In the genomic region with DNA sequence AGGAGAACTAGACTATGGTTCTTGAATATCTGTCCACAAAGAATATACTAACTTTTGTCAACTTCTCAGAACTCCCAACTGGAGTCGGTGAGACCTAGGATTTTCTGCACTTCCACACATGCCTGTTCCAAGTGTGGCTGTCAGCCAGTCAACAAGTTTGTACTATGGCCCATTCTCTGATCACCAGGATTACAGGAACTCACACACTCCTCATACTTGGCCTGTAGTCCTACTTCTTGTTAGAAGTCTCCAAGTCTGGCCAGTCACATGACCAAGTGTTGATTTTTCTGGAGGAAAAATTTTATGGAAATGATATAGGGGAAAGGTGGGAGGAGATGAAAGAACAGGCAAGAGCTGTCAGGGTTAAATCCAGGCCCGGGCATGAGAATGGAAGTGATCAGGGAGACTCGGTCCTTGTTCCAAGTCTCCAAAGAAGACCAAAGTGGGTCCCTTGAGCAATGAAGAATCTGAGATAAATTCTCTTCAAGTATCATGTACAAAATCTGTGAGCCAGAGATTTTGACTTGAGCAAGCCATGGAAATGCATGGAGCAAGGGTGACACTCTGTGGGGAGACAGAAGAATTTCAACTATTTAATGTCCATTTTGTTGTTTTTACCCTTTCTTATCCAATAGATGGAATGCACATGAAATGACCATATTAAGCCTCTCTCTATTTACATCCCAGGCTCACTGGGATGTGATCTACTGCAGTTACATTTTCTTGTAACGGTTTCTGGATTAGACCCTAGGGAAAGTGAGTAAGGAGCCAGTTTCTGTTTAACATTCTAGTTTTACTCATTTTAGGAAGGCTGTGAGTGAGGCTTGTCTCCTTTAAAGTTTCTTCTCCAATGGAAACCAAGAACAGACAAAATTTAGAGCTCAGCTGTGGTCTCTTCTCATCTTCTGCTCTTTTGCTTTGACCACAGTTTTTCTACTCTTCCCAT, we compare ENCODE assay signal across 8 cellular contexts.
DNase-seq lines count a peak whose midpoint lies in the region; ATAC-seq and TF ChIP-seq lines count a peak whose summit lies in the region.

No MANE protein-coding gene starts in this region.

- no peak for ATAC-seq in HG03045 (IDR thresholded peaks at IDR 0.05; ENCODE audit: unreplicated experiment)

- peak; percentile 54 for TF ChIP-seq CTCF in astrocyte of the cerebellum (IDR thresholded peaks at IDR 0.05; ENCODE audit: low read depth, low read length, missing control alignments)

- DNase-seq in EH (ENCODE audit: low read depth) (peak; percentile 61), NCI-H1092 (lab: John Stamatoyannopoulos, UW) (peak; percentile 31), astrocyte of the cerebellum (ENCODE audit: low read depth) (peak; percentile 53), inferior parietal cortex (ENCODE audit: extremely low spot score) (peak; percentile 64), ureter (ENCODE audit: low spot score) (peak; percentile 46), GDM1 (lab: John Stamatoyannopoulos, UW) (no peak)
- no peak for DNase-seq in activated CD8-positive, alpha-beta memory T cell treated with anti-CD3 and anti-CD28 coated beads, Interleukin-2, amount 50 U/mL, for 4 hours

- in situ Hi-C loops in astrocyte of the cerebellum (cut with HindIII; ENCODE audit: low sequenced_read_pairs): no loop called here

- H3K4me3 ChIP-seq in astrocyte of the cerebellum (ENCODE audit: low read depth, low read length): no peak overlapping the region

Comparison
In these comparisons a context has a peak if more than half of its experiments do, and no peak if none do; other contexts are left out.
1. DNase-seq: peak in EH (single experiment), NCI-H1092 (single experiment), astrocyte of the cerebellum (single experiment), inferior parietal cortex (single experiment) and ureter (single experiment); none in activated CD8-positive, alpha-beta memory T cell treated with anti-CD3 and anti-CD28 coated beads, Interleukin-2, amount 50 U/mL, for 4 hours (single experiment) and GDM1 (single experiment).